Comparison of ENCODE assay signal across 16 cellular contexts in the genomic region with DNA sequence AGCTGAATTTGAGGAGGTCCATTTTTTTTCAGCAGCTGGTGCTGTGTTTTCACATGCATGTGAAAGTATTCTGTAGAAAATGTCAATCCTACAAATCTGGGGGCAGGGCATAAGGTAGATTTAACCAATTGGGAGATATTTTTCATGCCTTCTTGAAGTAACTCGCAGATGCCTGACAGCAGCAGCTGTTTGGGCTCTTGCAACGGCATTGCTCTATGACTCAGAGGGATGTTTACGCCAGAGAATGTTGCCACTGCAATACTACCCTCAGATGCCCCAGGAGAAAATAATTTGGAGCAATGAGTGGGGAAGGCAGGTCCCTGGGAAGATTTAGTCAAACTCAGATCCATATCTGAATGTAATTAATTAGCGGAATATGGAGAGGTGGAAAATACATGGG. TPM values are rescaled to one million over a fixed set of nuclear protein-coding genes. Genes with fewer than 3 reads are reported as not detected.
A peak's percentile ranks its signal among the peaks of the same experiment; 100 is the strongest.
DNase-seq lines count a peak whose midpoint lies in the region; FAIRE-seq and TF ChIP-seq lines count a peak whose summit lies in the region.
"Had no signal": no experiment of that assay in that cellular context is flagged by ENCODE, and none has a peak within 500 bp of the region (broad histone marks: within the 10 kb centered on the region; RNA-seq: fewer than 3 reads in every experiment).

No MANE protein-coding gene starts in this region.

- H3K27ac ChIP-seq in adrenal gland (no peak overlapping the region), ascending aorta (no peak overlapping the region)
- H3K27ac ChIP-seq: heart right ventricle, HL-60 had no signal

- H3K27me3 ChIP-seq in adrenal gland (peaks cover 3% of the 10 kb centered on the region), ascending aorta (no peaks in the 10 kb centered on the region)
- H3K27me3 ChIP-seq: heart right ventricle had no signal

- H3K36me3 ChIP-seq in adrenal gland (replicated peaks in 1 of 2) (no peaks in the 10 kb centered on the region), ascending aorta (no peaks in the 10 kb centered on the region)
- H3K36me3 ChIP-seq: heart right ventricle had no signal

- no peaks in the 10 kb centered on the region for H3K36me3 Mint-ChIP-seq in activated naive CD4-positive, alpha-beta T cell treated with anti-CD3 and anti-CD28 coated beads, Interleukin-2, amount 10 ng/mL, durations not matched to agents 7 days and 5 days
- H3K36me3 Mint-ChIP-seq: CD8-positive, alpha-beta T cell had no signal

- peaks cover 3% of the 10 kb centered on the region for H3K9me3 Mint-ChIP-seq in activated naive CD4-positive, alpha-beta T cell treated with anti-CD3 and anti-CD28 coated beads, Interleukin-2, amount 10 ng/mL, durations not matched to agents 7 days and 5 days
- H3K9me3 Mint-ChIP-seq: activated T-helper 1 cell treated with anti-CD3 and anti-CD28 coated beads, Interleukin-12 subunit alpha, Interleukin-12 subunit beta, Interleukin-2, Interleukin-4 antibody, amounts not matched to agents 30 ng/mL and 10 ng/mL and 1 ng/mL, durations not matched to agents 14 hours and 24 hours and 36 hours had no signal

- H3K9me3 ChIP-seq in adrenal gland (replicated peaks in 1 of 3): no peaks in the 10 kb centered on the region
- H3K9me3 ChIP-seq in ascending aorta: no peaks in the 10 kb centered on the region

- H3K4me1 Mint-ChIP-seq in activated naive CD4-positive, alpha-beta T cell treated with anti-CD3 and anti-CD28 coated beads, Interleukin-2, amount 10 ng/mL, durations not matched to agents 7 days and 5 days: no peaks in the 10 kb centered on the region
- H3K4me1 Mint-ChIP-seq: stimulated activated memory B cell treated with anti-CD40 and anti-IgM and Interleukin-4, amounts not matched to agents 10 μg/mL and 1 μg/mL and 100 μg/mL, for 72 hours had no signal

- H3K4me3 ChIP-seq in adrenal gland (no peak overlapping the region), ascending aorta (no peak overlapping the region)
- H3K4me3 ChIP-seq: GM12878, heart right ventricle had no signal

- FAIRE-seq in HTR-8/SVneo (lab: Jason Lieb, UNC): no peak
- FAIRE-seq: GM12878, RCC 7860 had no signal

- H3K4me1 ChIP-seq in adrenal gland (replicated peaks in 1 of 2) (no peaks in the 10 kb centered on the region), ascending aorta (no peaks in the 10 kb centered on the region)
- H3K4me1 ChIP-seq: heart right ventricle had no signal

- H3K27me3 Mint-ChIP-seq in activated naive CD4-positive, alpha-beta T cell treated with anti-CD3 and anti-CD28 coated beads, Interleukin-2, amount 10 ng/mL, durations not matched to agents 7 days and 5 days: no peaks in the 10 kb centered on the region

- no peak overlapping the region for H3K27ac Mint-ChIP-seq in activated naive CD4-positive, alpha-beta T cell treated with anti-CD3 and anti-CD28 coated beads, Interleukin-2, amount 10 ng/mL, durations not matched to agents 7 days and 5 days
- H3K27ac Mint-ChIP-seq: activated T-helper 1 cell treated with anti-CD3 and anti-CD28 coated beads, Interleukin-12 subunit alpha, Interleukin-12 subunit beta, Interleukin-2, Interleukin-4 antibody, amounts not matched to agents 30 ng/mL and 10 ng/mL and 1 ng/mL, durations not matched to agents 14 hours and 24 hours and 36 hours; CD8-positive, alpha-beta T cell; stimulated activated memory B cell treated with anti-CD40 and anti-IgM and Interleukin-4, amounts not matched to agents 10 μg/mL and 1 μg/mL and 100 μg/mL, for 72 hours had no signal

- CTCF ChIA-PET in activated naive CD4-positive, alpha-beta T cell treated with anti-CD3 and anti-CD28 coated beads, Interleukin-2, amount 10 ng/mL, durations not matched to agents 7 days and 5 days (lab: Charles Lee): no interaction called here

- H3K4me3 Mint-ChIP-seq in activated naive CD4-positive, alpha-beta T cell treated with anti-CD3 and anti-CD28 coated beads, Interleukin-2, amount 10 ng/mL, durations not matched to agents 7 days and 5 days: no peak overlapping the region
- H3K4me3 Mint-ChIP-seq: activated T-helper 1 cell treated with anti-CD3 and anti-CD28 coated beads, Interleukin-12 subunit alpha, Interleukin-12 subunit beta, Interleukin-2, Interleukin-4 antibody, amounts not matched to agents 30 ng/mL and 10 ng/mL and 1 ng/mL, durations not matched to agents 14 hours and 24 hours and 36 hours; CD8-positive, alpha-beta T cell; stimulated activated memory B cell treated with anti-CD40 and anti-IgM and Interleukin-4, amounts not matched to agents 10 μg/mL and 1 μg/mL and 100 μg/mL, for 72 hours had no signal

- TF ChIP-seq CTCF in adrenal gland (IDR thresholded peaks at IDR 0.05): no peak
- no peak for TF ChIP-seq CTCF in ascending aorta (IDR thresholded peaks at IDR 0.05)

- DNase-seq in AG08396 (ENCODE audit: low spot score) (peak; percentile 71), HTR-8/SVneo (ENCODE audit: insufficient read length, low spot score) (peak; percentile 36), adrenal gland (peak in 4 of 7 donors; percentile 29 to 59 (median 30)), islet precursor cell (peak; percentile 78), GDM1 (lab: John Stamatoyannopoulos, UW) (no peak), ascending aorta (ENCODE audit: low spot score in 2 of 2) (no peak), occipital lobe (lab: John Stamatoyannopoulos, UW) (no peak)
- no peak for DNase-seq in activated naive CD4-positive, alpha-beta T cell treated with anti-CD3 and anti-CD28 coated beads, Interleukin-2, amount 10 ng/mL, durations not matched to agents 7 days and 5 days
- DNase-seq: CD8-positive, alpha-beta T cell; NCI-H146 had no signal

- intact Hi-C loops in adrenal gland (cut with DNase I): no loop called here
- intact Hi-C loops in ascending aorta (cut with DNase I): no loop called here

- 40 to 54% (median 48%) methylated on average over 4 of the region's 4 CpGs for WGBS in adrenal gland, 4 donors

- no peak for TF ChIP-seq POLR2A in adrenal gland (IDR thresholded peaks at IDR 0.05)

RNA-seq across cellular contexts. Expression of gene MYBPC1, which starts 42.5 kb away (rescaled TPM):
- total RNA-seq in adrenal gland (1 to 10 TPM in 2 of 8 donors, under 1 TPM in 2, not detected in 4; 0.14 to 9.3 (median 0.79) TPM), ascending aorta (not detected), occipital lobe (2.0 TPM)
- polyA plus RNA-seq in adrenal gland: under 1 TPM in 2 of 3 donors, not detected in 1; 0.37 to 0.66 TPM
- total RNA-seq: activated T-helper 1 cell treated with anti-CD3 and anti-CD28 coated beads, Interleukin-12 subunit alpha, Interleukin-12 subunit beta, Interleukin-2, Interleukin-4 antibody, amounts not matched to agents 30 ng/mL and 10 ng/mL and 1 ng/mL, durations not matched to agents 14 hours and 24 hours and 36 hours; CD8-positive, alpha-beta T cell; GM12878 had no signal
- polyA plus RNA-seq: GM12878 had no signal

Comparison
In these comparisons a context has a peak if more than half of its experiments do, and no peak if none do; other contexts are left out.
1. DNase-seq: peak in AG08396 (single experiment), HTR-8/SVneo (single experiment), adrenal gland (4 of 7) and islet precursor cell (single experiment); none in GDM1 (single experiment), activated naive CD4-positive, alpha-beta T cell treated with anti-CD3 and anti-CD28 coated beads, Interleukin-2, amount 10 ng/mL, durations not matched to agents 7 days and 5 days (single experiment), ascending aorta (0 of 2) and occipital lobe (single experiment).